ENCODE assay signal across 18 cellular contexts in genomic region chr20:33309631-33310030, GRCh38.
DNase-seq lines count a peak whose midpoint lies in the region.
"Had no signal": no experiment of that assay in that cellular context is flagged by ENCODE, and none has a peak within 500 bp of the region (broad histone marks: within the 10 kb centered on the region; RNA-seq: fewer than 3 reads in every experiment).

No MANE protein-coding gene starts in this region.

- no peak overlapping the region for H3K27ac Mint-ChIP-seq in activated naive CD4-positive, alpha-beta T cell treated with anti-CD3 and anti-CD28 coated beads, Interleukin-2, amount 10 ng/mL, durations not matched to agents 7 days and 5 days

- no peaks in the 10 kb centered on the region for H3K4me1 Mint-ChIP-seq in activated naive CD4-positive, alpha-beta T cell treated with anti-CD3 and anti-CD28 coated beads, Interleukin-2, amount 10 ng/mL, durations not matched to agents 7 days and 5 days
- H3K4me1 Mint-ChIP-seq: CD8-positive, alpha-beta memory T cell had no signal

- no peak overlapping the region for H3K4me3 Mint-ChIP-seq in activated naive CD4-positive, alpha-beta T cell treated with anti-CD3 and anti-CD28 coated beads, Interleukin-2, amount 10 ng/mL, durations not matched to agents 7 days and 5 days
- H3K4me3 Mint-ChIP-seq: CD8-positive, alpha-beta memory T cell had no signal

- no peaks in the 10 kb centered on the region for H3K36me3 Mint-ChIP-seq in activated naive CD4-positive, alpha-beta T cell treated with anti-CD3 and anti-CD28 coated beads, Interleukin-2, amount 10 ng/mL, durations not matched to agents 7 days and 5 days
- H3K36me3 Mint-ChIP-seq: CD8-positive, alpha-beta memory T cell had no signal

- no peaks in the 10 kb centered on the region for H3K9me3 Mint-ChIP-seq in activated naive CD4-positive, alpha-beta T cell treated with anti-CD3 and anti-CD28 coated beads, Interleukin-2, amount 10 ng/mL, durations not matched to agents 7 days and 5 days
- H3K9me3 Mint-ChIP-seq: CD8-positive, alpha-beta memory T cell had no signal

- H3K27me3 Mint-ChIP-seq in activated naive CD4-positive, alpha-beta T cell treated with anti-CD3 and anti-CD28 coated beads, Interleukin-2, amount 10 ng/mL, durations not matched to agents 7 days and 5 days: peaks cover 14% of the 10 kb centered on the region

- CTCF ChIA-PET in activated naive CD4-positive, alpha-beta T cell treated with anti-CD3 and anti-CD28 coated beads, Interleukin-2, amount 10 ng/mL, durations not matched to agents 7 days and 5 days (lab: Charles Lee): no interaction called here

- DNase-seq in NCI-H748 (lab: John Stamatoyannopoulos, UW; ENCODE audit: unreplicated experiment) (peak; percentile 43), NCI-H748 treated with DMSO at 0.1 percent for 48 hours (lab: John Stamatoyannopoulos, UW) (no peak), NCI-H1694 (lab: John Stamatoyannopoulos, UW) (peak; percentile 19), NCI-H69 (lab: John Stamatoyannopoulos, UW) (peak; percentile 80), cortex of kidney (lab: John Stamatoyannopoulos, UW) (no peak), HPDE6-E6E7 (ENCODE audit: extremely low spot score) (no peak)
- DNase-seq in activated naive CD4-positive, alpha-beta T cell treated with anti-CD3 and anti-CD28 coated beads, Interleukin-2, amount 10 ng/mL, durations not matched to agents 7 days and 5 days: no peak
- DNase-seq: ACHN; C1 segment of cervical spinal cord; CD8-positive, alpha-beta memory T cell; GF-D8; GM23248; NCI-H1092 treated with DMSO at 0.1 percent for 48 hours; NCI-H1930; NCI-H526; OCI-M1; SHP77; SK-N-SH had no signal

Comparison
In these comparisons a context has a peak if more than half of its experiments do, and no peak if none do; other contexts are left out.
1. DNase-seq: peak in NCI-H748 (single experiment), NCI-H1694 (single experiment) and NCI-H69 (single experiment); none in NCI-H748 treated with DMSO at 0.1 percent for 48 hours (single experiment), activated naive CD4-positive, alpha-beta T cell treated with anti-CD3 and anti-CD28 coated beads, Interleukin-2, amount 10 ng/mL, durations not matched to agents 7 days and 5 days (single experiment), cortex of kidney (single experiment) and HPDE6-E6E7 (single experiment).